Comparison of ENCODE assay signal across 17 cellular contexts in genomic region chr14:70303528-70304293, GRCh38. TPM values are rescaled to one million over a fixed set of nuclear protein-coding genes. Genes with fewer than 3 reads are reported as not detected.
DNase-seq lines count a peak whose midpoint lies in the region; ATAC-seq, FAIRE-seq and TF ChIP-seq lines count a peak whose summit lies in the region.
"Had no signal": no experiment of that assay in that cellular context is flagged by ENCODE, and none has a peak within 500 bp of the region (broad histone marks: within the 10 kb centered on the region; RNA-seq: fewer than 3 reads in every experiment).

No MANE protein-coding gene starts in this region.

- peaks cover 2% of the 10 kb centered on the region for H3K9me3 Mint-ChIP-seq in activated CD4-positive, alpha-beta T cell treated with anti-CD3 and anti-CD28 coated beads for 36 hours (ENCODE audit: low read depth)

- no peaks in the 10 kb centered on the region for H3K27me3 ChIP-seq in HUES48 (ENCODE audit: control insufficient read depth, insufficient read depth, low read length)
- no peaks in the 10 kb centered on the region for H3K27me3 ChIP-seq in K562 (ENCODE audit: control insufficient read depth in 2 of 2, insufficient read depth in 2 of 2, low read length in 2 of 2)
- H3K27me3 ChIP-seq in iPS-20b (ENCODE audit: insufficient read depth, low read length), result no peaks in the 10 kb centered on the region

- H3K36me3 Mint-ChIP-seq in activated CD4-positive, alpha-beta T cell treated with anti-CD3 and anti-CD28 coated beads for 36 hours (ENCODE audit: low read depth), result no peaks in the 10 kb centered on the region
- H3K36me3 Mint-ChIP-seq: CD14-positive monocyte; CD8-positive, alpha-beta T cell had no signal

- H3K27ac ChIP-seq in HUES48 (ENCODE audit: low read depth, low read length) (no peak overlapping the region), K562 (ENCODE audit: extremely low read depth, low read depth, low read length) (no peak overlapping the region), iPS-20b (ENCODE audit: low read length) (no peak overlapping the region)

- H3K9me3 ChIP-seq in HUES48 (ENCODE audit: control insufficient read depth, insufficient read depth, low read length) (peaks cover 20% of the 10 kb centered on the region), K562 (replicated peaks; ENCODE audit: control insufficient read depth, insufficient read depth, low read depth, low read length) (no peaks in the 10 kb centered on the region), iPS-20b (ENCODE audit: insufficient read depth, low read depth, low read length) (peaks cover 18% of the 10 kb centered on the region)

- FAIRE-seq in K562 (lab: Jason Lieb, UNC), result no peak
- FAIRE-seq: GM12892, H54, HTR-8/SVneo had no signal

- TF ChIP-seq POLR2A in K562 (conservative IDR thresholded peaks at IDR 0.05), result no peak

- H3K36me3 ChIP-seq in HUES48 (ENCODE audit: control insufficient read depth, insufficient read depth, low read length) (0 out of 2 replicates have a peak, but pooled peaks cover 4% of the 10 kb centered on the region), K562 (ENCODE audit: control insufficient read depth, insufficient read depth, low read length) (no peaks in the 10 kb centered on the region), iPS-20b (ENCODE audit: insufficient read depth, low read depth, low read length) (peaks cover 8% of the 10 kb centered on the region; the same call in 1 of the 2 replicates)

- no peaks in the 10 kb centered on the region for H3K9me1 ChIP-seq in K562 (ENCODE audit: control insufficient read depth, insufficient read depth, low read length)

- ATAC-seq in K562 (no peak; the same call in 2 of the 3 replicates), GM21367 (IDR thresholded peaks at IDR 0.05; ENCODE audit: unreplicated experiment) (no peak), HG03108 (IDR thresholded peaks at IDR 0.05; ENCODE audit: unreplicated experiment) (no peak)
- ATAC-seq in activated CD4-positive, alpha-beta T cell treated with anti-CD3 and anti-CD28 coated beads for 36 hours, result no peak
- ATAC-seq: CD8-positive, alpha-beta T cell; HCT116 had no signal

- H3K4me3 Mint-ChIP-seq in activated CD4-positive, alpha-beta T cell treated with anti-CD3 and anti-CD28 coated beads for 36 hours, result no peak overlapping the region
- H3K4me3 Mint-ChIP-seq: CD14-positive monocyte; CD8-positive, alpha-beta T cell had no signal

- H3K4me3 ChIP-seq in HUES48 (ENCODE audit: low read depth, low read length) (peak overlapping the region; percentile 35; the same call in 1 of the 2 replicates), K562 (no peak overlapping the region), iPS-20b (ENCODE audit: low read length) (0 out of 2 replicates have a peak overlapping the region, but pooled peaks have one; percentile 29)

- TF ChIP-seq CTCF in K562 (IDR thresholded peaks at IDR 0.05 in 2 of 3, conservative IDR thresholded peaks at IDR 0.05 in 1 of 3; ENCODE audit: insufficient read depth in 2 of 3, low read depth in 1 of 3, low read length in 3 of 3), result no peak

- peaks cover 7% of the 10 kb centered on the region; the same call in 1 of the 2 replicates for H3K4me1 ChIP-seq in HUES48 (ENCODE audit: control insufficient read depth, insufficient read depth, low read length)
- no peaks in the 10 kb centered on the region for H3K4me1 ChIP-seq in K562 (replicated peaks in 1 of 2; ENCODE audit: control insufficient read depth in 2 of 2, insufficient read depth in 2 of 2, low read length in 2 of 2)
- peaks cover 8% of the 10 kb centered on the region; the same call in 1 of the 2 replicates for H3K4me1 ChIP-seq in iPS-20b (ENCODE audit: insufficient read depth, low read length)
- H3K4me1 ChIP-seq: Caco-2 had no signal

- intact Hi-C loops in K562 (cut with micrococcal nuclease), result no loop called here
- intact Hi-C loops in activated CD4-positive, alpha-beta T cell treated with anti-CD3 and anti-CD28 coated beads for 36 hours (cut with DNase I, micrococcal nuclease), result no loop called here

- H3K79me2 ChIP-seq in K562 (ENCODE audit: control insufficient read depth, insufficient read depth, low read length), result no peaks in the 10 kb centered on the region

- no peak overlapping the region for H3K27ac Mint-ChIP-seq in activated CD4-positive, alpha-beta T cell treated with anti-CD3 and anti-CD28 coated beads for 36 hours
- H3K27ac Mint-ChIP-seq: CD14-positive monocyte; CD8-positive, alpha-beta T cell had no signal

- WGBS in K562 (ENCODE audit: insufficient coverage, low coverage, missing lambda C conversion rate), result 9% methylated on average over 5 of the region's 5 CpGs

- TF ChIP-seq EP300 in K562 (IDR thresholded peaks at IDR 0.05; ENCODE audit: low read length), result no peak

- no peak for TF ChIP-seq RAD21 in K562 (CRISPR knock-in tag; conservative IDR thresholded peaks at IDR 0.05 in 1 of 2, IDR thresholded peaks at IDR 0.05 in 1 of 2)

- H3K9ac ChIP-seq in HUES48 (ENCODE audit: low read depth, low read length), result no peak overlapping the region
- no peak overlapping the region for H3K9ac ChIP-seq in K562 (ENCODE audit: insufficient read depth in 1 of 2, low read depth in 2 of 2, low read length in 2 of 2)
- H3K9ac ChIP-seq in iPS-20b (ENCODE audit: low read depth, low read length), result no peak overlapping the region

- no TSS peak for BruUV-seq in K562 (replicated peaks; lab: Mats Ljungman, UMichigan)

- H4K20me1 ChIP-seq in K562 (replicated peaks; ENCODE audit: control insufficient read depth, insufficient read depth, low read length), result no peaks in the 10 kb centered on the region

- no peaks in the 10 kb centered on the region for H3K4me1 Mint-ChIP-seq in activated CD4-positive, alpha-beta T cell treated with anti-CD3 and anti-CD28 coated beads for 36 hours
- H3K4me1 Mint-ChIP-seq: CD14-positive monocyte had no signal

- CTCF ChIA-PET in K562 (lab: Yijun Ruan, JAX; ENCODE audit: low intra/inter-chr PET ratio), result no interaction called here
- CTCF ChIA-PET in activated CD4-positive, alpha-beta T cell treated with anti-CD3 and anti-CD28 coated beads for 36 hours (lab: Charles Lee), result no interaction called here

- no peak overlapping the region for H3K4me2 ChIP-seq in K562 (ENCODE audit: insufficient read depth, low read length)

- peak; percentile 7 to 22 (median 15) for DNase-seq in K562 (ENCODE audit: extremely low read depth in 1 of 4, low spot score in 3 of 4)
- no peak for DNase-seq in activated CD4-positive, alpha-beta T cell treated with anti-CD3 and anti-CD28 coated beads for 36 hours
- DNase-seq in HT-29 (ENCODE audit: low spot score), result no peak
- DNase-seq: Caco-2; CD8-positive, alpha-beta T cell; DND-41; GDM1; KBM-7 had no signal

- peaks cover 3% of the 10 kb centered on the region for H3K27me3 Mint-ChIP-seq in activated CD4-positive, alpha-beta T cell treated with anti-CD3 and anti-CD28 coated beads for 36 hours

- in situ Hi-C loops in K562 (cut with MboI), result no loop called here

- POLR2A ChIA-PET in K562 (lab: Yijun Ruan, JAX), result no interaction called here
- POLR2A ChIA-PET in activated CD4-positive, alpha-beta T cell treated with anti-CD3 and anti-CD28 coated beads for 36 hours (lab: Charles Lee), result no interaction called here

- H2AFZ ChIP-seq in K562 (ENCODE audit: low read depth, low read length), result no peak overlapping the region

TF ChIP-seq in K562, 482 proteins besides CTCF, POLR2A, EP300 and RAD21 (continues in another document):
- no peak for TF ChIP-seq ZNF197 (CRISPR knock-in tag; IDR thresholded peaks at IDR 0.05; ENCODE audit: low read depth)
- no peak for TF ChIP-seq HMGN3 (IDR thresholded peaks at IDR 0.05; ENCODE audit: borderline replicate concordance, extremely low read depth, insufficient read length, low read depth, low read length)
- no peak for TF ChIP-seq MTA2 (IDR thresholded peaks at IDR 0.05; ENCODE audit: low read depth)
- TF ChIP-seq ETV5 (CRISPR knock-in tag; IDR thresholded peaks at IDR 0.05; ENCODE audit: low read depth), result no peak
- peak; percentile 50 for TF ChIP-seq NFE2 (IDR thresholded peaks at IDR 0.05; ENCODE audit: low read depth)
- TF ChIP-seq RFX1 (IDR thresholded peaks at IDR 0.05), result no peak

RNA-seq across cellular contexts. Expression of gene COX16, which starts 55.8 kb away (rescaled TPM):
- 2.1 and 4.1 TPM in 2 replicates for total RNA-seq in K562 (2011; cell fraction: chromatin; rRNA removed; ENCODE audit: low replicate concordance)
- total RNA-seq in K562 (2011; cell fraction: nucleolus; rRNA removed), result 3.3 and 3.5 TPM in 2 replicates
- total RNA-seq in K562 (2011; cell fraction: nucleoplasm; rRNA removed), result 4.3 and 5.3 TPM in 2 replicates
- total RNA-seq in K562 (2014; rRNA removed) (12.2 and 18.2 TPM in 2 replicates), K562 (2014; rRNA removed; fragmentation: Illumina TruSeq; extraction: Trizol) (27.8 and 30.8 TPM in 2 replicates), K562 (2015; rRNA removed; fragmentation: Illumina TruSeq; extraction: Trizol) (16.1 and 20.8 TPM in 2 replicates), K562 (2021) (26.8 and 29.7 TPM in 2 replicates)
- polyA plus RNA-seq in K562 (2011; rRNA removed) (13.3 and 17.1 TPM in 2 replicates), K562 (2014; fragmentation: Illumina TruSeq; extraction: Trizol) (19.7 and 20.8 TPM in 2 replicates), K562 (2014; fragmentation: Nextera tagmentation; extraction: Ambion mirVana) (10 to 100 TPM; 67.0 to 70.9 TPM), K562 (2014; rRNA removed) (25.9 and 29.4 TPM in 2 replicates)
- polyA plus RNA-seq in K562 (2011; cell fraction: cytosol; rRNA removed), result 3.1 and 7.5 TPM in 2 replicates
- polyA plus RNA-seq in K562 (2011; cell fraction: nucleus; rRNA removed), result 1.8 and 3.5 TPM in 2 replicates
- 15.8 and 24.1 TPM in 2 replicates for polyA plus RNA-seq in K562 (2012)
- polyA minus RNA-seq in K562 (2011; rRNA and poly(A)+ RNA removed), result 4.3 and 6.1 TPM in 2 replicates
- 4.8 and 6.0 TPM in 2 replicates for polyA minus RNA-seq in K562 (2011; cell fraction: cytosol; rRNA and poly(A)+ RNA removed)
- 2.6 and 4.3 TPM in 2 replicates for polyA minus RNA-seq in K562 (2011; cell fraction: nucleus; rRNA and poly(A)+ RNA removed)
- 10 to 100 TPM; 56.1 to 68.9 TPM for total RNA-seq in activated CD4-positive, alpha-beta T cell treated with anti-CD3 and anti-CD28 coated beads for 36 hours
- 12.3 and 16.0 TPM in 2 replicates for total RNA-seq in HT-29 (2014; rRNA removed; shearing (Covaris generic))

Comparison
In these comparisons a context has a peak if more than half of its experiments do, and no peak if none do; other contexts are left out.
1. DNase-seq: peak in K562 (4 of 4); none in activated CD4-positive, alpha-beta T cell treated with anti-CD3 and anti-CD28 coated beads for 36 hours (single experiment) and HT-29 (single experiment).